ENCODE assay signal across 24 cellular contexts in the genomic region with DNA sequence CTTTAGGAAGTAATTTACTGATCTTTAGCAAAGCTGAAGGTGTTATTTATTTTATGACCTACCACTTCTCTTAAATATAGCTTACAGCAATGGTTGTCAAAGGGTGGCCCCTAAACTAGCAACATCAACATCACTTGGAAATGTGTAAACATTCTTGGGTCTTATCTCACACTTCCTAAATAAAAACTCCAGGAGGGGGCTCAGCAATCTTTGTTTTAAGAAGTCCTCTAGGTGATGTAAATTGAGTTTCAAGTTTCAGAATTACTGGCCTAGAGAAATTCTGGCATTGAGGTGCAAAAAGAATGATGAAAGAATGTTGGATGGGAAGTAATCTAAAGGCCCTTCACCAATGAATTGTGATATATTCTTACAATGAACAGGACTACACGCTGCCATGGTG.
"Had no signal": no experiment of that assay in that cellular context is flagged by ENCODE, and none has a peak within 500 bp of the region (broad histone marks: within the 10 kb centered on the region; RNA-seq: fewer than 3 reads in every experiment).

No MANE protein-coding gene starts in this region.

- H3K4me3 ChIP-seq: MG63 had no signal

- DNase-seq: IMR-90; Karpas-422; KG1; MG63; NCI-H1092; NCI-H1105 treated with DMSO at 0.1 percent for 48 hours; NCI-H1417 treated with DMSO at 0.1 percent for 48 hours; NCI-H146; NCI-H1694 treated with DMSO at 0.1 percent for 48 hours; NCI-H1930; NCI-H2081; NCI-H2107; NCI-H2227 treated with DMSO at 0.1 percent for 48 hours; NCI-H510A; NCI-H524 treated with DMSO at 0.1 percent for 48 hours; NCI-H69; NCI-H774; NK-92 treated with Interleukin-12 subunit alpha and Interleukin-12 subunit beta, amount 100 ng/mL, for 24 hours; PC-3; SHP77 had no signal

- H3K27ac ChIP-seq: RWPE1 had no signal

- H3K36me3 ChIP-seq: MG63 had no signal

- ATAC-seq: HepG2, Panc1, PC-3, SK-N-SH treated with all-trans-retinoic acid at 6 μM for 48 hours had no signal

- H3K9me3 ChIP-seq: MG63 had no signal
